Comparison of ENCODE assay signal across 8 cellular contexts in genomic region chr2:142130111-142131015, GRCh38. TPM values are rescaled to one million over a fixed set of nuclear protein-coding genes. Genes with fewer than 3 reads are reported as not detected.
DNase-seq lines count a peak whose midpoint lies in the region; ATAC-seq and TF ChIP-seq lines count a peak whose summit lies in the region.

No MANE protein-coding gene starts in this region.

- peak overlapping the region; percentile 97 for H3K4me2 ChIP-seq in mesendoderm (ENCODE audit: low read length)

- intact Hi-C loops in upper lobe of right lung (cut with DNase I): no loop called here

- H3K4me3 ChIP-seq in SJCRH30: peak overlapping the region; percentile 76
- peak overlapping the region; percentile 63 for H3K4me3 ChIP-seq in epithelial cell of proximal tubule (ENCODE audit: low read depth, low read length)
- peak overlapping the region; percentile 58 for H3K4me3 ChIP-seq in mesendoderm (ENCODE audit: low read length)
- H3K4me3 ChIP-seq in upper lobe of right lung: peak overlapping the region; percentile 46

- H3K79me1 ChIP-seq in mesendoderm (ENCODE audit: low read length): no peaks in the 10 kb centered on the region

- TF ChIP-seq CTCF in epithelial cell of proximal tubule (conservative IDR thresholded peaks at IDR 0.05; ENCODE audit: low read depth, low read length) (no peak), upper lobe of right lung (IDR thresholded peaks at IDR 0.05) (no peak)

- no peaks in the 10 kb centered on the region for H3K79me2 ChIP-seq in mesendoderm (ENCODE audit: control insufficient read depth, insufficient read depth, low read length)

- peak; percentile 77 for DNase-seq in DMS 273 (lab: John Stamatoyannopoulos, UW; ENCODE audit: unreplicated experiment)
- no peak for DNase-seq in DMS 273 treated with DMSO at 0.1 percent for 48 hours (lab: John Stamatoyannopoulos, UW)
- DNase-seq in SJCRH30: peak; percentile 79 to 83
- DNase-seq in epithelial cell of proximal tubule (ENCODE audit: low read depth): no peak
- peak; percentile 82 for DNase-seq in mesendoderm
- DNase-seq in upper lobe of right lung: peak; percentile 82

- no peak overlapping the region for H2BK15ac ChIP-seq in mesendoderm (replicated peaks; ENCODE audit: low read depth)

- no peaks in the 10 kb centered on the region for H3K9me3 ChIP-seq in SJCRH30 (replicated peaks)
- H3K9me3 ChIP-seq in upper lobe of right lung: no peaks in the 10 kb centered on the region

- H3K56ac ChIP-seq in mesendoderm (ENCODE audit: low read length): peak overlapping the region; percentile 43

- H3K23ac ChIP-seq in mesendoderm (ENCODE audit: low read length): no peak overlapping the region

- H4K5ac ChIP-seq in mesendoderm (ENCODE audit: low read length): no peak overlapping the region

- no peak overlapping the region for H2BK120ac ChIP-seq in mesendoderm (ENCODE audit: low read depth, low read length)

- no peak overlapping the region for H4K8ac ChIP-seq in mesendoderm (ENCODE audit: low read depth, low read length)

- peak overlapping the region; percentile 63 for H3K9ac ChIP-seq in mesendoderm (ENCODE audit: low read length)

- H3K4me1 ChIP-seq in SJCRH30: no peaks in the 10 kb centered on the region
- H3K4me1 ChIP-seq in mesendoderm (ENCODE audit: control insufficient read depth, low read depth, low read length): no peaks in the 10 kb centered on the region
- H3K4me1 ChIP-seq in upper lobe of right lung: peaks cover 19% of the 10 kb centered on the region

- H2BK5ac ChIP-seq in mesendoderm (ENCODE audit: low read length): no peak overlapping the region

- H3K27me3 ChIP-seq in SJCRH30: no peaks in the 10 kb centered on the region
- peaks cover 7% of the 10 kb centered on the region for H3K27me3 ChIP-seq in mesendoderm (ENCODE audit: insufficient read depth, low read length, poor library complexity)
- H3K27me3 ChIP-seq in upper lobe of right lung: peaks cover 35% of the 10 kb centered on the region

- H3K36me3 ChIP-seq in SJCRH30: no peaks in the 10 kb centered on the region
- no peaks in the 10 kb centered on the region for H3K36me3 ChIP-seq in mesendoderm (ENCODE audit: control insufficient read depth, insufficient read depth, low read length)
- H3K36me3 ChIP-seq in upper lobe of right lung: no peaks in the 10 kb centered on the region

- no peak overlapping the region for H3K4ac ChIP-seq in mesendoderm (ENCODE audit: low read depth, low read length)

- no peak overlapping the region for H2AK5ac ChIP-seq in mesendoderm (ENCODE audit: low read length)

- no CpG with 5 or more reads among the region's 69 CpGs for WGBS in mesendoderm (ENCODE audit: extremely low coverage, insufficient coverage, low lambda C conversion rate)

- H3K27ac ChIP-seq in SJCRH30 (peak overlapping the region; percentile 84), mesendoderm (ENCODE audit: low read depth, low read length) (peak overlapping the region; percentile 5), upper lobe of right lung (no peak overlapping the region)

- peak overlapping the region; percentile 61 for H3K18ac ChIP-seq in mesendoderm (ENCODE audit: low read length)

- ATAC-seq in HG03045 (IDR thresholded peaks at IDR 0.05; ENCODE audit: unreplicated experiment) (peak; percentile 41), upper lobe of right lung (peak; percentile 88), HG03460 (IDR thresholded peaks at IDR 0.05; ENCODE audit: unreplicated experiment) (no peak)

RNA-seq across cellular contexts. Expression of gene LRP1B, which starts 0.5 kb away (rescaled TPM):
- 6.8 and 7.5 TPM in 2 replicates for total RNA-seq in SJCRH30 (2014; rRNA removed; shearing (Covaris generic))
- 0.07 and 0.12 TPM in 2 replicates for total RNA-seq in epithelial cell of proximal tubule
- 0.21 TPM for polyA plus RNA-seq in mesendoderm (2013, experiment 1 of 2)
- polyA plus RNA-seq in mesendoderm (2013, experiment 2 of 2): 0.21 TPM
- 0.12 TPM for total RNA-seq in upper lobe of right lung

Comparison
In these comparisons a context has a peak if more than half of its experiments do, and no peak if none do; other contexts are left out.
1. DNase-seq: peak in DMS 273 (single experiment), SJCRH30 (2 of 2), mesendoderm (single experiment) and upper lobe of right lung (single experiment); none in DMS 273 treated with DMSO at 0.1 percent for 48 hours (single experiment) and epithelial cell of proximal tubule (single experiment).
2. Peak in every context shown above with its lines, with median percentiles within 50 percentile points of each other: H3K4me3 ChIP-seq.